ENCODE assay signal across 28 cellular contexts in genomic region chr2:33949371-33949770, GRCh38.
"Had no signal": no experiment of that assay in that cellular context is flagged by ENCODE, and none has a peak within 500 bp of the region (broad histone marks: within the 10 kb centered on the region; RNA-seq: fewer than 3 reads in every experiment).

No MANE protein-coding gene starts in this region.

- DNase-seq: colonic mucosa; cortex of kidney; dermis blood vessel endothelial cell; dorsolateral prefrontal cortex; effector CD4-positive, alpha-beta T cell; effector CD8-positive, alpha-beta T cell; effector memory CD4-positive, alpha-beta T cell; effector memory CD8-positive, alpha-beta T cell; endodermal cell; erythroblast; esophagus squamous epithelium; foreskin fibroblast; foreskin keratinocyte; foreskin melanocyte; gastrocnemius medialis; glutamatergic neuron; head of caudate nucleus; heart left ventricle; heart right ventricle had no signal

- H3K4me1 ChIP-seq: colonic mucosa, esophagus muscularis mucosa, esophagus squamous epithelium, foreskin keratinocyte, gastrocnemius medialis, gastroesophageal sphincter, heart left ventricle, heart right ventricle had no signal

- H3K27ac ChIP-seq: colonic mucosa, coronary artery, dorsolateral prefrontal cortex, epithelial cell of prostate, esophagus muscularis mucosa, esophagus squamous epithelium, foreskin keratinocyte, gastrocnemius medialis, gastroesophageal sphincter, heart left ventricle, heart right ventricle had no signal

- ATAC-seq: effector memory CD8-positive, alpha-beta T cell; esophagus mucosa; foreskin keratinocyte; gastrocnemius medialis; gastroesophageal sphincter; heart left ventricle; heart right ventricle had no signal

- H3K4me3 ChIP-seq: colonic mucosa, coronary artery, dorsolateral prefrontal cortex, esophagus muscularis mucosa, esophagus squamous epithelium, gastrocnemius medialis, gastroesophageal sphincter, heart left ventricle, heart right ventricle had no signal

- FAIRE-seq: colon, endometrium, endothelial cell of umbilical vein, frontal cortex had no signal

- H3K27me3 ChIP-seq: colonic mucosa, dorsolateral prefrontal cortex, esophagus muscularis mucosa, esophagus squamous epithelium, foreskin keratinocyte, gastrocnemius medialis, gastroesophageal sphincter, heart left ventricle, heart right ventricle had no signal

- H3K36me3 ChIP-seq: colonic mucosa, esophagus muscularis mucosa, esophagus squamous epithelium, gastrocnemius medialis, gastroesophageal sphincter, heart left ventricle, heart right ventricle had no signal

- H3K9me3 ChIP-seq: colonic mucosa, esophagus muscularis mucosa, esophagus squamous epithelium, gastrocnemius medialis, gastroesophageal sphincter, heart left ventricle had no signal
